1 cellular context compared by ENCODE assay signal in the genomic region with DNA sequence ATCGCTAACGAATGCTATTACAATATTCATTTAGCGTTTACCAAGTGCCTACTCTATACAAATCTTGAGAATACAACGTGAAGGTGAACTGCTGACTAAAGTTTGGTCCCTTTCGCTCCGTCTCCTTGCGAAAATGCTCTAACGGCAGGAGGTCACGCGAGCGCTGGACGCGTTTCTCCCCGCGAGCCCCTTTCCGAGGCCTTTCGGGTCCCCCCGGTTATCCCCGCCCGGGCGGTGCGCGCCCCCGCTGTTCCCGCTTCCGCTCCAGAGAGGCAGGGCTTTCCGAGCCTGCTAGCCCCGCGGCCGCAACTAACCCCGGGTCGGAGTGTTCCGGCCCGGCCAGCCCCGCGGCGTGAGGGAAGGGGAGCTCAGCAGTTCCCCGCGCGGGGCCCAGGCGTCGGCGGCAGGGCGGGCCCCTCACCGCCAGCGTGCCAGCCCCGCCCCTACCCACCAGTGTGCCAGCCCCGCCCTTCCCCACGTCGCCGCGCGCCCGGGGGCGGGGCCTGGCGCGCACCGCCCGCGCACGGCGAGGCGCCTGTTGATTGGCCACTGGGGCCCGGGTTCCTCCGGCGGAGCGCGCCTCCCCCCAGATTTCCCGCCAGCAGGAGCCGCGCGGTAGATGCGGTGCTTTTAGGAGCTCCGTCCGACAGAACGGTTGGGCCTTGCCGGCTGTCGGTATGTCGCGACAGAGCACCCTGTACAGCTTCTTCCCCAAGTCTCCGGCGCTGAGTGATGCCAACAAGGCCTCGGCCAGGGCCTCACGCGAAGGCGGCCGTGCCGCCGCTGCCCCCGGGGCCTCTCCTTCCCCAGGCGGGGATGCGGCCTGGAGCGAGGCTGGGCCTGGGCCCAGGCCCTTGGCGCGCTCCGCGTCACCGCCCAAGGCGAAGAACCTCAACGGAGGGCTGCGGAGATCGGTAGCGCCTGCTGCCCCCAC.
A peak's percentile ranks its signal among the peaks of the same experiment; 100 is the strongest.
TF ChIP-seq lines count a peak whose summit lies in the region.

A gene with protein sequence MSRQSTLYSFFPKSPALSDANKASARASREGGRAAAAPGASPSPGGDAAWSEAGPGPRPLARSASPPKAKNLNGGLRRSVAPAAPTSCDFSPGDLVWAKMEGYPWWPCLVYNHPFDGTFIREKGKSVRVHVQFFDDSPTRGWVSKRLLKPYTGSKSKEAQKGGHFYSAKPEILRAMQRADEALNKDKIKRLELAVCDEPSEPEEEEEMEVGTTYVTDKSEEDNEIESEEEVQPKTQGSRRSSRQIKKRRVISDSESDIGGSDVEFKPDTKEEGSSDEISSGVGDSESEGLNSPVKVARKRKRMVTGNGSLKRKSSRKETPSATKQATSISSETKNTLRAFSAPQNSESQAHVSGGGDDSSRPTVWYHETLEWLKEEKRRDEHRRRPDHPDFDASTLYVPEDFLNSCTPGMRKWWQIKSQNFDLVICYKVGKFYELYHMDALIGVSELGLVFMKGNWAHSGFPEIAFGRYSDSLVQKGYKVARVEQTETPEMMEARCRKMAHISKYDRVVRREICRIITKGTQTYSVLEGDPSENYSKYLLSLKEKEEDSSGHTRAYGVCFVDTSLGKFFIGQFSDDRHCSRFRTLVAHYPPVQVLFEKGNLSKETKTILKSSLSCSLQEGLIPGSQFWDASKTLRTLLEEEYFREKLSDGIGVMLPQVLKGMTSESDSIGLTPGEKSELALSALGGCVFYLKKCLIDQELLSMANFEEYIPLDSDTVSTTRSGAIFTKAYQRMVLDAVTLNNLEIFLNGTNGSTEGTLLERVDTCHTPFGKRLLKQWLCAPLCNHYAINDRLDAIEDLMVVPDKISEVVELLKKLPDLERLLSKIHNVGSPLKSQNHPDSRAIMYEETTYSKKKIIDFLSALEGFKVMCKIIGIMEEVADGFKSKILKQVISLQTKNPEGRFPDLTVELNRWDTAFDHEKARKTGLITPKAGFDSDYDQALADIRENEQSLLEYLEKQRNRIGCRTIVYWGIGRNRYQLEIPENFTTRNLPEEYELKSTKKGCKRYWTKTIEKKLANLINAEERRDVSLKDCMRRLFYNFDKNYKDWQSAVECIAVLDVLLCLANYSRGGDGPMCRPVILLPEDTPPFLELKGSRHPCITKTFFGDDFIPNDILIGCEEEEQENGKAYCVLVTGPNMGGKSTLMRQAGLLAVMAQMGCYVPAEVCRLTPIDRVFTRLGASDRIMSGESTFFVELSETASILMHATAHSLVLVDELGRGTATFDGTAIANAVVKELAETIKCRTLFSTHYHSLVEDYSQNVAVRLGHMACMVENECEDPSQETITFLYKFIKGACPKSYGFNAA (N-terminal part only) (plus strand): TSS at position 589 of the 934 bp plus-strand sequence. CDS start 89 bp downstream, at position 678.

TF ChIP-seq in HEK293, 187 proteins besides CTCF, POLR2A, EP300 and RAD21 (continued from another document and continues in another):
- TF ChIP-seq, protein P1, sequence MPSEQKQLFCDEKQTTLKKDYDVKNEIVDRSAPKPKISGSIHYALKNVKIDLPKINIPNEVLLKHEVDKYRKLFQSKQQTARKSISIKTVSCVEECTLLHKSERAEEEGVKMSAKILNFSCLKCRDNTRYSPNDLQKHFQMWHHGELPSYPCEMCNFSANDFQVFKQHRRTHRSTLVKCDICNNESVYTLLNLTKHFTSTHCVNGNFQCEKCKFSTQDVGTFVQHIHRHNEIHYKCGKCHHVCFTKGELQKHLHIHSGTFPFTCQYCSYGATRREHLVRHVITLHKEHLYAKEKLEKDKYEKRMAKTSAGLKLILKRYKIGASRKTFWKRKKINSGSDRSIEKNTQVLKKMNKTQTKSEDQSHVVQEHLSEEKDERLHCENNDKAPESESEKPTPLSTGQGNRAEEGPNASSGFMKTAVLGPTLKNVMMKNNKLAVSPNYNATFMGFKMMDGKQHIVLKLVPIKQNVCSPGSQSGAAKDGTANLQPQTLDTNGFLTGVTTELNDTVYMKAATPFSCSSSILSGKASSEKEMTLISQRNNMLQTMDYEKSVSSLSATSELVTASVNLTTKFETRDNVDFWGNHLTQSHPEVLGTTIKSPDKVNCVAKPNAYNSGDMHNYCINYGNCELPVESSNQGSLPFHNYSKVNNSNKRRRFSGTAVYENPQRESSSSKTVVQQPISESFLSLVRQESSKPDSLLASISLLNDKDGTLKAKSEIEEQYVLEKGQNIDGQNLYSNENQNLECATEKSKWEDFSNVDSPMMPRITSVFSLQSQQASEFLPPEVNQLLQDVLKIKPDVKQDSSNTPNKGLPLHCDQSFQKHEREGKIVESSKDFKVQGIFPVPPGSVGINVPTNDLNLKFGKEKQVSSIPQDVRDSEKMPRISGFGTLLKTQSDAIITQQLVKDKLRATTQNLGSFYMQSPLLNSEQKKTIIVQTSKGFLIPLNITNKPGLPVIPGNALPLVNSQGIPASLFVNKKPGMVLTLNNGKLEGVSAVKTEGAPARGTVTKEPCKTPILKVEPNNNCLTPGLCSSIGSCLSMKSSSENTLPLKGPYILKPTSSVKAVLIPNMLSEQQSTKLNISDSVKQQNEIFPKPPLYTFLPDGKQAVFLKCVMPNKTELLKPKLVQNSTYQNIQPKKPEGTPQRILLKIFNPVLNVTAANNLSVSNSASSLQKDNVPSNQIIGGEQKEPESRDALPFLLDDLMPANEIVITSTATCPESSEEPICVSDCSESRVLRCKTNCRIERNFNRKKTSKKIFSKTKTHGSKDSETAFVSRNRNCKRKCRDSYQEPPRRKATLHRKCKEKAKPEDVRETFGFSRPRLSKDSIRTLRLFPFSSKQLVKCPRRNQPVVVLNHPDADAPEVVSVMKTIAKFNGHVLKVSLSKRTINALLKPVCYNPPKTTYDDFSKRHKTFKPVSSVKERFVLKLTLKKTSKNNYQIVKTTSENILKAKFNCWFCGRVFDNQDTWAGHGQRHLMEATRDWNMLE (tag by site-specific recombination; conservative IDR thresholded peaks at IDR 0.05; ENCODE audit: low read depth): no peak
- TF ChIP-seq, protein P2, sequence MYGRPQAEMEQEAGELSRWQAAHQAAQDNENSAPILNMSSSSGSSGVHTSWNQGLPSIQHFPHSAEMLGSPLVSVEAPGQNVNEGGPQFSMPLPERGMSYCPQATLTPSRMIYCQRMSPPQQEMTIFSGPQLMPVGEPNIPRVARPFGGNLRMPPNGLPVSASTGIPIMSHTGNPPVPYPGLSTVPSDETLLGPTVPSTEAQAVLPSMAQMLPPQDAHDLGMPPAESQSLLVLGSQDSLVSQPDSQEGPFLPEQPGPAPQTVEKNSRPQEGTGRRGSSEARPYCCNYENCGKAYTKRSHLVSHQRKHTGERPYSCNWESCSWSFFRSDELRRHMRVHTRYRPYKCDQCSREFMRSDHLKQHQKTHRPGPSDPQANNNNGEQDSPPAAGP (tag by site-specific recombination; IDR thresholded peaks at IDR 0.05): peak; percentile 19
- TF ChIP-seq ZNF654 (tag by site-specific recombination; IDR thresholded peaks at IDR 0.05; ENCODE audit: low read depth) (no peak), WT1 (tag by site-specific recombination; IDR thresholded peaks at IDR 0.05) (no peak), SALL2 (tag by site-specific recombination; IDR thresholded peaks at IDR 0.05; ENCODE audit: borderline replicate concordance) (no peak), ZNF350 (tag by site-specific recombination; IDR thresholded peaks at IDR 0.05) (no peak), ZNF670 (tag by site-specific recombination; IDR thresholded peaks at IDR 0.05; ENCODE audit: low read depth) (no peak), ZNF184 (tag by site-specific recombination; IDR thresholded peaks at IDR 0.05) (no peak), ZEB2 (tag by site-specific recombination; IDR thresholded peaks at IDR 0.05) (0 out of 2 replicates have a peak, but pooled peaks have one; percentile 53), ZBTB8A (tag by site-specific recombination; IDR thresholded peaks at IDR 0.05) (no peak; the same call in 1 of the 2 replicates), ZNF558 (tag by site-specific recombination; IDR thresholded peaks at IDR 0.05) (no peak), KLF16 (tag by site-specific recombination; IDR thresholded peaks at IDR 0.05) (peak; percentile 80; the same call in 1 of the 2 replicates), ZNF571 (tag by site-specific recombination; IDR thresholded peaks at IDR 0.05) (no peak), OSR2 (tag by site-specific recombination; IDR thresholded peaks at IDR 0.05) (0 out of 2 replicates have a peak, but pooled peaks have one; percentile 19), KLF10 (tag by site-specific recombination; IDR thresholded peaks at IDR 0.05) (peak; percentile 89), ZNF626 (tag by site-specific recombination; IDR thresholded peaks at IDR 0.05) (no peak), ZFP41 (tag by site-specific recombination; IDR thresholded peaks at IDR 0.05; ENCODE audit: borderline replicate concordance) (no peak)
- TF ChIP-seq, protein P3, sequence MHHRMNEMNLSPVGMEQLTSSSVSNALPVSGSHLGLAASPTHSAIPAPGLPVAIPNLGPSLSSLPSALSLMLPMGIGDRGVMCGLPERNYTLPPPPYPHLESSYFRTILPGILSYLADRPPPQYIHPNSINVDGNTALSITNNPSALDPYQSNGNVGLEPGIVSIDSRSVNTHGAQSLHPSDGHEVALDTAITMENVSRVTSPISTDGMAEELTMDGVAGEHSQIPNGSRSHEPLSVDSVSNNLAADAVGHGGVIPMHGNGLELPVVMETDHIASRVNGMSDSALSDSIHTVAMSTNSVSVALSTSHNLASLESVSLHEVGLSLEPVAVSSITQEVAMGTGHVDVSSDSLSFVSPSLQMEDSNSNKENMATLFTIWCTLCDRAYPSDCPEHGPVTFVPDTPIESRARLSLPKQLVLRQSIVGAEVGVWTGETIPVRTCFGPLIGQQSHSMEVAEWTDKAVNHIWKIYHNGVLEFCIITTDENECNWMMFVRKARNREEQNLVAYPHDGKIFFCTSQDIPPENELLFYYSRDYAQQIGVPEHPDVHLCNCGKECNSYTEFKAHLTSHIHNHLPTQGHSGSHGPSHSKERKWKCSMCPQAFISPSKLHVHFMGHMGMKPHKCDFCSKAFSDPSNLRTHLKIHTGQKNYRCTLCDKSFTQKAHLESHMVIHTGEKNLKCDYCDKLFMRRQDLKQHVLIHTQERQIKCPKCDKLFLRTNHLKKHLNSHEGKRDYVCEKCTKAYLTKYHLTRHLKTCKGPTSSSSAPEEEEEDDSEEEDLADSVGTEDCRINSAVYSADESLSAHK (tag by site-specific recombination; IDR thresholded peaks at IDR 0.05): no peak
- TF ChIP-seq, protein P4, sequence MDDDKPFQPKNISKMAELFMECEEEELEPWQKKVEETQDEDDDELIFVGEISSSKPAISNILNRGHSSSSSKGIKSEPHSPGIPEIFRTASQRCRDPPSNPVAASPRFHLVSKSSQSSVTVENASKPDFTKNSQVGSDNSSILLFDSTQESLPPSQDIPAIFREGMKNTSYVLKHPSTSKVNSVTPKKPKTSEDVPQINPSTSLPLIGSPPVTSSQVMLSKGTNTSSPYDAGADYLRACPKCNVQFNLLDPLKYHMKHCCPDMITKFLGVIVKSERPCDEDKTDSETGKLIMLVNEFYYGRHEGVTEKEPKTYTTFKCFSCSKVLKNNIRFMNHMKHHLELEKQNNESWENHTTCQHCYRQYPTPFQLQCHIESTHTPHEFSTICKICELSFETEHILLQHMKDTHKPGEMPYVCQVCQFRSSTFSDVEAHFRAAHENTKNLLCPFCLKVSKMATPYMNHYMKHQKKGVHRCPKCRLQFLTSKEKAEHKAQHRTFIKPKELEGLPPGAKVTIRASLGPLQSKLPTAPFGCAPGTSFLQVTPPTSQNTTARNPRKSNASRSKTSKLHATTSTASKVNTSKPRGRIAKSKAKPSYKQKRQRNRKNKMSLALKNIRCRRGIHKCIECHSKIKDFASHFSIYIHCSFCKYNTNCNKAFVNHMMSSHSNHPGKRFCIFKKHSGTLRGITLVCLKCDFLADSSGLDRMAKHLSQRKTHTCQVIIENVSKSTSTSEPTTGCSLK (tag by site-specific recombination; IDR thresholded peaks at IDR 0.05): no peak
- TF ChIP-seq, protein P5, sequence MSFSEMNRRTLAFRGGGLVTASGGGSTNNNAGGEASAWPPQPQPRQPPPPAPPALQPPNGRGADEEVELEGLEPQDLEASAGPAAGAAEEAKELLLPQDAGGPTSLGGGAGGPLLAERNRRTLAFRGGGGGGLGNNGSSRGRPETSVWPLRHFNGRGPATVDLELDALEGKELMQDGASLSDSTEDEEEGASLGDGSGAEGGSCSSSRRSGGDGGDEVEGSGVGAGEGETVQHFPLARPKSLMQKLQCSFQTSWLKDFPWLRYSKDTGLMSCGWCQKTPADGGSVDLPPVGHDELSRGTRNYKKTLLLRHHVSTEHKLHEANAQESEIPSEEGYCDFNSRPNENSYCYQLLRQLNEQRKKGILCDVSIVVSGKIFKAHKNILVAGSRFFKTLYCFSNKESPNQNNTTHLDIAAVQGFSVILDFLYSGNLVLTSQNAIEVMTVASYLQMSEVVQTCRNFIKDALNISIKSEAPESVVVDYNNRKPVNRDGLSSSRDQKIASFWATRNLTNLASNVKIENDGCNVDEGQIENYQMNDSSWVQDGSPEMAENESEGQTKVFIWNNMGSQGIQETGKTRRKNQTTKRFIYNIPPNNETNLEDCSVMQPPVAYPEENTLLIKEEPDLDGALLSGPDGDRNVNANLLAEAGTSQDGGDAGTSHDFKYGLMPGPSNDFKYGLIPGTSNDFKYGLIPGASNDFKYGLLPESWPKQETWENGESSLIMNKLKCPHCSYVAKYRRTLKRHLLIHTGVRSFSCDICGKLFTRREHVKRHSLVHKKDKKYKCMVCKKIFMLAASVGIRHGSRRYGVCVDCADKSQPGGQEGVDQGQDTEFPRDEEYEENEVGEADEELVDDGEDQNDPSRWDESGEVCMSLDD (tag by site-specific recombination; IDR thresholded peaks at IDR 0.05): peak; percentile 57
- TF ChIP-seq, protein P6, sequence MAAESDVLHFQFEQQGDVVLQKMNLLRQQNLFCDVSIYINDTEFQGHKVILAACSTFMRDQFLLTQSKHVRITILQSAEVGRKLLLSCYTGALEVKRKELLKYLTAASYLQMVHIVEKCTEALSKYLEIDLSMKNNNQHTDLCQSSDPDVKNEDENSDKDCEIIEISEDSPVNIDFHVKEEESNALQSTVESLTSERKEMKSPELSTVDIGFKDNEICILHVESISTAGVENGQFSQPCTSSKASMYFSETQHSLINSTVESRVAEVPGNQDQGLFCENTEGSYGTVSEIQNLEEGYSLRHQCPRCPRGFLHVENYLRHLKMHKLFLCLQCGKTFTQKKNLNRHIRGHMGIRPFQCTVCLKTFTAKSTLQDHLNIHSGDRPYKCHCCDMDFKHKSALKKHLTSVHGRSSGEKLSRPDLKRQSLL (tag by site-specific recombination; IDR thresholded peaks at IDR 0.05): no peak
- TF ChIP-seq, protein P7, sequence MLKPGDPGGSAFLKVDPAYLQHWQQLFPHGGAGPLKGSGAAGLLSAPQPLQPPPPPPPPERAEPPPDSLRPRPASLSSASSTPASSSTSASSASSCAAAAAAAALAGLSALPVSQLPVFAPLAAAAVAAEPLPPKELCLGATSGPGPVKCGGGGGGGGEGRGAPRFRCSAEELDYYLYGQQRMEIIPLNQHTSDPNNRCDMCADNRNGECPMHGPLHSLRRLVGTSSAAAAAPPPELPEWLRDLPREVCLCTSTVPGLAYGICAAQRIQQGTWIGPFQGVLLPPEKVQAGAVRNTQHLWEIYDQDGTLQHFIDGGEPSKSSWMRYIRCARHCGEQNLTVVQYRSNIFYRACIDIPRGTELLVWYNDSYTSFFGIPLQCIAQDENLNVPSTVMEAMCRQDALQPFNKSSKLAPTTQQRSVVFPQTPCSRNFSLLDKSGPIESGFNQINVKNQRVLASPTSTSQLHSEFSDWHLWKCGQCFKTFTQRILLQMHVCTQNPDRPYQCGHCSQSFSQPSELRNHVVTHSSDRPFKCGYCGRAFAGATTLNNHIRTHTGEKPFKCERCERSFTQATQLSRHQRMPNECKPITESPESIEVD (tag by site-specific recombination; IDR thresholded peaks at IDR 0.05): no peak
- TF ChIP-seq, protein P8, sequence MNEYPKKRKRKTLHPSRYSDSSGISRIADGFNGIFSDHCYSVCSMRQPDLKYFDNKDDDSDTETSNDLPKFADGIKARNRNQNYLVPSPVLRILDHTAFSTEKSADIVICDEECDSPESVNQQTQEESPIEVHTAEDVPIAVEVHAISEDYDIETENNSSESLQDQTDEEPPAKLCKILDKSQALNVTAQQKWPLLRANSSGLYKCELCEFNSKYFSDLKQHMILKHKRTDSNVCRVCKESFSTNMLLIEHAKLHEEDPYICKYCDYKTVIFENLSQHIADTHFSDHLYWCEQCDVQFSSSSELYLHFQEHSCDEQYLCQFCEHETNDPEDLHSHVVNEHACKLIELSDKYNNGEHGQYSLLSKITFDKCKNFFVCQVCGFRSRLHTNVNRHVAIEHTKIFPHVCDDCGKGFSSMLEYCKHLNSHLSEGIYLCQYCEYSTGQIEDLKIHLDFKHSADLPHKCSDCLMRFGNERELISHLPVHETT (tag by site-specific recombination; IDR thresholded peaks at IDR 0.05): no peak
